ENCODE assay signal across 8 cellular contexts in genomic region chr3:105868745-105869530, GRCh38. TPM values are rescaled to one million over a fixed set of nuclear protein-coding genes. Genes with fewer than 3 reads are reported as not detected.
DNase-seq lines count a peak whose midpoint lies in the region; ATAC-seq and TF ChIP-seq lines count a peak whose summit lies in the region.

CBLB (minus strand) TSS chr3:105869012; CDS start chr3:105867577, 1,435 bp downstream.

- TF ChIP-seq EP300 in SK-N-SH (IDR thresholded peaks at IDR 0.05; ENCODE audit: borderline replicate concordance in 1 of 2, low read depth in 1 of 2, low read length in 1 of 2) (0 out of 4 replicates have a peak, but pooled peaks of 1 of the 2 experiments have one; percentile 18), gastroesophageal sphincter (IDR thresholded peaks at IDR 0.05) (no peak)

- peak; percentile 95 for DNase-seq in GM04504 (ENCODE audit: low read depth)
- DNase-seq in NCI-H1048 (lab: John Stamatoyannopoulos, UW) = peak; percentile 89
- peak; percentile 96 for DNase-seq in SK-N-SH
- peak; percentile 85 for DNase-seq in activated naive CD4-positive, alpha-beta T cell treated with anti-CD3 and anti-CD28 coated beads, Interleukin-2, amount 50 U/mL, for 16 hours
- DNase-seq in substantia nigra (lab: John Stamatoyannopoulos, UW) = peak; percentile 84 to 99 (median 93)

- POLR2A ChIA-PET in SK-N-SH (lab: Yijun Ruan, JAX) = interaction anchor here (0.6 to 1.4 kb wide), 3 partner anchors 11 to 738 kb away, joined by 3 to 4 read pairs (median 4); no protein-coding TSS in a partner anchor

- peak; percentile 85 for TF ChIP-seq POLR2A in gastroesophageal sphincter (IDR thresholded peaks at IDR 0.05)

- no peak for TF ChIP-seq CTCF in SK-N-SH (IDR thresholded peaks at IDR 0.05)
- peak in 1 of 4 experiments; percentile 16 for TF ChIP-seq CTCF in gastroesophageal sphincter (IDR thresholded peaks at IDR 0.05)
- TF ChIP-seq CTCF in neutrophil (IDR thresholded peaks at IDR 0.05) = peak; percentile 5

- no peaks in the 10 kb centered on the region; the same call in 1 of the 2 replicates for H4K20me1 ChIP-seq in SK-N-SH (ENCODE audit: insufficient read depth)

- 2% methylated on average over 42 of the region's 67 CpGs for WGBS in SK-N-SH (ENCODE audit: low lambda C conversion rate)
- 0% methylated on average over 3 to 12 of the region's 67 CpGs for WGBS in gastroesophageal sphincter (ENCODE audit: low coverage in 1 of 2), 2 donors

- H3K27ac ChIP-seq in SK-N-SH (ENCODE audit: low read depth in 2 of 2, low read length in 1 of 2) (peak within 1 kb of the TSS; percentile 94 to 99), gastroesophageal sphincter (peak within 1 kb of the TSS; percentile 94 to 98 (median 96)), neutrophil (peak within 1 kb of the TSS; percentile 75), substantia nigra (ENCODE audit: low read depth, low read length, poor library complexity, severe bottlenecking) (peak within 1 kb of the TSS; percentile 95)

- CTCF ChIA-PET in SK-N-SH (lab: Yijun Ruan, JAX) = interaction anchor here (0.9 to 1.8 kb wide), 5 partner anchors 15 to 741 kb away, joined by 3 to 6 read pairs (median 5); no protein-coding TSS in a partner anchor

- H3K4me1 ChIP-seq in SK-N-SH (ENCODE audit: control insufficient read depth in 1 of 2, insufficient read depth in 2 of 2, low read depth in 1 of 2, low read length in 1 of 2) = peaks cover 7 to 12% of the 10 kb centered on the region in 2 experiments; a peak in 3 of 4 replicates
- H3K4me1 ChIP-seq in gastroesophageal sphincter = peaks cover 4 to 46% (median 6%) of the 10 kb centered on the region in 3 donors
- H3K4me1 ChIP-seq in neutrophil (ENCODE audit: control insufficient read depth in 1 of 2, insufficient read depth in 1 of 2, low read depth in 1 of 2, low read length in 1 of 2) = peaks cover 28 to 32% of the 10 kb centered on the region in 2 experiments

- H3K36me3 ChIP-seq in SK-N-SH (replicated peaks in 1 of 2; ENCODE audit: control insufficient read depth in 1 of 2, insufficient read depth in 2 of 2, low read length in 1 of 2) = peaks cover 15 to 17% of the 10 kb centered on the region in 2 experiments
- H3K36me3 ChIP-seq in gastroesophageal sphincter = no peaks in the 10 kb centered on the region
- H3K36me3 ChIP-seq in neutrophil = peaks cover 8% of the 10 kb centered on the region

- H3K9me2 ChIP-seq in SK-N-SH = no peaks in the 10 kb centered on the region

- H3K79me2 ChIP-seq in SK-N-SH (ENCODE audit: insufficient read depth) = peaks cover 46% of the 10 kb centered on the region

- ATAC-seq in HG02571 (IDR thresholded peaks at IDR 0.05; ENCODE audit: unreplicated experiment) (peak; percentile 86), gastroesophageal sphincter (peak; percentile 94)

- no peaks in the 10 kb centered on the region for H3F3A ChIP-seq in SK-N-SH (replicated peaks; ENCODE audit: insufficient read depth)

- TF ChIP-seq RAD21 in SK-N-SH (IDR thresholded peaks at IDR 0.05; ENCODE audit: low read length) = peak; percentile 12; the same call in 1 of the 2 replicates

- peak within 1 kb of the TSS; percentile 85 for H3K4me2 ChIP-seq in SK-N-SH

- peak within 1 kb of the TSS; percentile 92 for H3K9ac ChIP-seq in SK-N-SH

- H2AFZ ChIP-seq in SK-N-SH (ENCODE audit: low read depth) = peak within 1 kb of the TSS; percentile 90

- H3K27me3 ChIP-seq in SK-N-SH (ENCODE audit: insufficient read depth) (no peaks in the 10 kb centered on the region), gastroesophageal sphincter (no peaks in the 10 kb centered on the region), neutrophil (no peaks in the 10 kb centered on the region)

- H3K9me3 ChIP-seq in SK-N-SH (no peaks in the 10 kb centered on the region), gastroesophageal sphincter (no peaks in the 10 kb centered on the region), neutrophil (no peaks in the 10 kb centered on the region)

- peak within 1 kb of the TSS; percentile 84 to 96 for H3K4me3 ChIP-seq in SK-N-SH (ENCODE audit: low read depth in 2 of 2, low read length in 1 of 2)
- H3K4me3 ChIP-seq in gastroesophageal sphincter = peak within 1 kb of the TSS; percentile 81 to 91
- peak within 1 kb of the TSS; percentile 90 to 91 for H3K4me3 ChIP-seq in neutrophil (ENCODE audit: low read depth in 1 of 2, low read length in 1 of 2)

TF ChIP-seq in SK-N-SH, 30 proteins besides CTCF, POLR2A, EP300 and RAD21 (continues in another document):
- TF ChIP-seq, protein P1, sequence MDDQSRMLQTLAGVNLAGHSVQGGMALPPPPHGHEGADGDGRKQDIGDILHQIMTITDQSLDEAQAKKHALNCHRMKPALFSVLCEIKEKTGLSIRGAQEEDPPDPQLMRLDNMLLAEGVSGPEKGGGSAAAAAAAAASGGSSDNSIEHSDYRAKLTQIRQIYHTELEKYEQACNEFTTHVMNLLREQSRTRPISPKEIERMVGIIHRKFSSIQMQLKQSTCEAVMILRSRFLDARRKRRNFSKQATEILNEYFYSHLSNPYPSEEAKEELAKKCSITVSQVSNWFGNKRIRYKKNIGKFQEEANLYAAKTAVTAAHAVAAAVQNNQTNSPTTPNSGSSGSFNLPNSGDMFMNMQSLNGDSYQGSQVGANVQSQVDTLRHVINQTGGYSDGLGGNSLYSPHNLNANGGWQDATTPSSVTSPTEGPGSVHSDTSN (IDR thresholded peaks at IDR 0.05) = peak; percentile 97
- TF ChIP-seq MXI1 (IDR thresholded peaks at IDR 0.05; ENCODE audit: low read depth, low read length) (peak; percentile 66), SIN3A (IDR thresholded peaks at IDR 0.05; ENCODE audit: borderline replicate concordance, low read depth, low read length) (peak; percentile 40; the same call in 1 of the 2 replicates), NRF1 (IDR thresholded peaks at IDR 0.05; ENCODE audit: low read depth, low read length) (0 out of 2 replicates have a peak, but pooled peaks have one; percentile 10), TCF12 (IDR thresholded peaks at IDR 0.05) (peak; percentile 40), TEAD4 (IDR thresholded peaks at IDR 0.05; ENCODE audit: borderline replicate concordance, insufficient read depth) (no peak), RCOR1 (IDR thresholded peaks at IDR 0.05; ENCODE audit: low read length) (no peak), FOXM1 (IDR thresholded peaks at IDR 0.05; ENCODE audit: low read depth) (no peak), RFX5 (IDR thresholded peaks at IDR 0.05; ENCODE audit: low read length) (peak; percentile 53; the same call in 1 of the 2 replicates), RXRA (IDR thresholded peaks at IDR 0.05; ENCODE audit: borderline replicate concordance, low read depth) (no peak), POLR2AphosphoS5 (IDR thresholded peaks at IDR 0.05; ENCODE audit: low read depth, low read length) (peak; percentile 40), MEF2A (IDR thresholded peaks at IDR 0.05; ENCODE audit: borderline replicate concordance, low read depth) (no peak), FOXJ3 (CRISPR knock-in tag; IDR thresholded peaks at IDR 0.05) (no peak), NFIC (IDR thresholded peaks at IDR 0.05; ENCODE audit: borderline replicate concordance) (peak; percentile 24; the same call in 1 of the 2 replicates), USF2 (IDR thresholded peaks at IDR 0.05; ENCODE audit: borderline replicate concordance, low read depth, low read length) (no peak), JUND (IDR thresholded peaks at IDR 0.05) (no peak), EZH2phosphoT487 (IDR thresholded peaks at IDR 0.05; ENCODE audit: borderline replicate concordance, low read depth) (no peak), SMC3 (IDR thresholded peaks at IDR 0.05; ENCODE audit: low read depth, low read length) (no peak), CHD2 (IDR thresholded peaks at IDR 0.05; ENCODE audit: low read length, partially characterized antibody) (peak; percentile 18), FOSL2 (IDR thresholded peaks at IDR 0.05; ENCODE audit: borderline replicate concordance, low read depth) (no peak)
- TF ChIP-seq, protein P2, sequence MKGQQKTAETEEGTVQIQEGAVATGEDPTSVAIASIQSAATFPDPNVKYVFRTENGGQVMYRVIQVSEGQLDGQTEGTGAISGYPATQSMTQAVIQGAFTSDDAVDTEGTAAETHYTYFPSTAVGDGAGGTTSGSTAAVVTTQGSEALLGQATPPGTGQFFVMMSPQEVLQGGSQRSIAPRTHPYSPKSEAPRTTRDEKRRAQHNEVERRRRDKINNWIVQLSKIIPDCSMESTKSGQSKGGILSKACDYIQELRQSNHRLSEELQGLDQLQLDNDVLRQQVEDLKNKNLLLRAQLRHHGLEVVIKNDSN (IDR thresholded peaks at IDR 0.05; ENCODE audit: borderline replicate concordance, low read depth) = no peak
- TF ChIP-seq, protein P3, sequence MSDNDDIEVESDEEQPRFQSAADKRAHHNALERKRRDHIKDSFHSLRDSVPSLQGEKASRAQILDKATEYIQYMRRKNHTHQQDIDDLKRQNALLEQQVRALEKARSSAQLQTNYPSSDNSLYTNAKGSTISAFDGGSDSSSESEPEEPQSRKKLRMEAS (IDR thresholded peaks at IDR 0.05; ENCODE audit: low read depth) = no peak; the same call in 1 of the 2 replicates

RNA-seq across cellular contexts. Expression of gene CBLB, which starts in this region (rescaled TPM):
- polyA plus RNA-seq in SK-N-SH (2012; rRNA removed) = 4.4 and 5.1 TPM in 2 replicates
- polyA plus RNA-seq in SK-N-SH (2012; cell fraction: cytosol; rRNA removed) = 3.5 TPM in 2 replicates
- 13.9 and 16.6 TPM in 2 replicates for polyA plus RNA-seq in SK-N-SH (2012; cell fraction: nucleus; rRNA removed)
- total RNA-seq in gastroesophageal sphincter = 10 to 100 TPM; 27.4 to 59.4 (median 40.4) TPM

Comparison
In these comparisons a context has a peak if more than half of its experiments do, and no peak if none do; other contexts are left out.
1. Peak in every context shown above with its lines: DNase-seq, ATAC-seq, H3K4me3 ChIP-seq and H3K27ac ChIP-seq.